ENCODE assay signal across 24 cellular contexts in genomic region chr10:28058746-28059145, GRCh38. TPM values are rescaled to one million over a fixed set of nuclear protein-coding genes. Genes with fewer than 3 reads are reported as not detected.
"Had no signal": no experiment of that assay in that cellular context is flagged by ENCODE, and none has a peak within 500 bp of the region (broad histone marks: within the 10 kb centered on the region; RNA-seq: fewer than 3 reads in every experiment).

No MANE protein-coding gene starts in this region.

- H3K36me3 ChIP-seq: SJSA1 had no signal

- H3K27ac ChIP-seq: KMS-11, SJSA1, SK-N-MC had no signal

- H3K27me3 ChIP-seq: SJSA1 had no signal

- H3K4me3 ChIP-seq: K562, SJSA1, SK-N-MC had no signal

- H3K4me2 ChIP-seq: KMS-11 had no signal

- H3K9ac ChIP-seq: KMS-11 had no signal

- DNase-seq: Kasumi-1, MM.1S, NCI-H1092 treated with DMSO at 0.1 percent for 48 hours, NCI-H1436, NCI-H187, NCI-H2029, NCI-H2081 treated with DMSO at 0.1 percent for 48 hours, NCI-H2171, NCI-H226, NCI-H446, NCI-H510A, NCI-H524 treated with DMSO at 0.1 percent for 48 hours, NCI-H69, NCI-H774, Right ventricle myocardium superior, RPMI8226, SIG-M5 had no signal

- ATAC-seq: HepG2, K562 had no signal

- H3K9me3 ChIP-seq: SJSA1 had no signal

RNA-seq across cellular contexts. Expression of gene ODAD2, which starts 59.9 kb away (rescaled TPM):
- total RNA-seq: HepG2; K562; Right ventricle myocardium superior; T-helper 1 cell treated with Interleukin-12 subunit alpha and Interleukin-12 subunit beta and Interleukin-4 antibody, amounts not matched to agents 30 ng/mL and 1 ng/mL, for 36 hours had no signal
- polyA plus RNA-seq: HepG2, IgD-negative memory B cell, K562 had no signal
